Comparison of ENCODE assay signal across 1 cellular context in genomic region chr16:87847467-87847784, GRCh38.
TF ChIP-seq lines count a peak whose summit lies in the region.

No MANE protein-coding gene starts in this region.

TF ChIP-seq in HCT116, 20 proteins besides CTCF, POLR2A, EP300 and RAD21 (continued from another document):
- TF ChIP-seq CEBPB (IDR thresholded peaks at IDR 0.05; ENCODE audit: low read depth): no peak
- TF ChIP-seq YY1 (IDR thresholded peaks at IDR 0.05; ENCODE audit: extremely low read depth, insufficient replicate concordance, low read depth, low read length): no peak
- TF ChIP-seq TCF7L2 (IDR thresholded peaks at IDR 0.05; ENCODE audit: borderline replicate concordance, extremely low read depth, insufficient read depth, insufficient read length): no peak
- TF ChIP-seq ZFX (IDR thresholded peaks at IDR 0.05): no peak
- TF ChIP-seq ZNF274 (IDR thresholded peaks at IDR 0.05; ENCODE audit: low read depth, low read length): no peak
- no peak for TF ChIP-seq ELF1 (IDR thresholded peaks at IDR 0.05; ENCODE audit: borderline replicate concordance, low read depth)
- no peak for TF ChIP-seq EZH2phosphoT487 (IDR thresholded peaks at IDR 0.05; ENCODE audit: borderline replicate concordance)
